Comparison of ENCODE assay signal across 16 cellular contexts in the genomic region with DNA sequence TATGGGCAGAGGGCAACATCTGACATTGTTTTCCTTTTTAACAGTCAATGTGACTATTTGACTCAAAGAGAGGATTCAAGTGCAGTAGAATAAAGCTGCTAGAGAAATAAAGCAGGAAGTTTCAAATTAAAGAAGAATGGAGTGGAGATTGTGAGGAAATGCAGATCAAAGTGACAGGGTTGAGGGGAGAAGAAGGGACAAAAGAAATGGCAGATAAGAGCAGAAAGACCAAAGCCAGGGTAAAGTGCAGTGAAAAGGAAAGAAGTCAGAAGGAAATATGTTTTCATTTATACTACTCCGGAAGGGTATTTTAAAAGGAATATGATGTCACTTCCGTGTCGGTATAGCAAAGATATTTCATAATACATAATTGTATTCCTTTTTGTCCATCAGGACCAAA.
DNase-seq lines count a peak whose midpoint lies in the region; ATAC-seq and TF ChIP-seq lines count a peak whose summit lies in the region.
"Had no signal": no experiment of that assay in that cellular context is flagged by ENCODE, and none has a peak within 500 bp of the region (broad histone marks: within the 10 kb centered on the region; RNA-seq: fewer than 3 reads in every experiment).

No MANE protein-coding gene starts in this region.

- ATAC-seq in activated T-cell treated with anti-CD3 and anti-CD28 coated beads, Interleukin-2, amount 50 U/mL, for 4 hours = no peak
- ATAC-seq in T-cell (replicated peaks in 1 of 4) = no peak
- ATAC-seq in natural killer cell = no peak
- ATAC-seq: K562 had no signal

- H3K4me3 Mint-ChIP-seq in activated T-cell treated with anti-CD3 and anti-CD28 coated beads, Interleukin-2, amount 50 U/mL, for 4 hours = peak overlapping the region; percentile 22
- no peak overlapping the region for H3K4me3 Mint-ChIP-seq in T-cell
- H3K4me3 Mint-ChIP-seq in natural killer cell = peak overlapping the region; percentile 0
- H3K4me3 Mint-ChIP-seq: CD4-positive, alpha-beta T cell had no signal

- peak overlapping the region in 10 of 11 experiments; percentile 5 to 59 (median 42); a peak in 13 of 22 replicates for H3K4me2 ChIP-seq in BLaER1 treated with 17β-estradiol and CSF1 and Interleukin-3, amounts not matched to agents 10 nM and 100 nM

- DNase-seq in activated T-cell treated with anti-CD3 and anti-CD28 coated beads, Interleukin-2, amount 50 U/mL, for 4 hours = no peak
- DNase-seq in activated T-cell treated with anti-CD3 and anti-CD28 coated beads, Interleukin-2, amount 50 U/mL, for 48 hours = no peak
- DNase-seq in T-cell (no peak), natural killer cell (no peak), T1000 (lab: John Stamatoyannopoulos, UW) (no peak), iPS-NIHi11 (ENCODE audit: low spot score) (no peak), germinal center (ENCODE audit: low spot score) (no peak)
- DNase-seq: CD4-positive, alpha-beta T cell; DMS 273 treated with DMSO at 0.1 percent for 48 hours; NCI-H1105 treated with DMSO at 0.1 percent for 48 hours; NCI-H187; NCI-H2171; NCI-H446 treated with DMSO at 0.1 percent for 48 hours; NCI-H748 treated with DMSO at 0.1 percent for 48 hours had no signal

- peaks cover 3% of the 10 kb centered on the region for H3K4me1 Mint-ChIP-seq in activated T-cell treated with anti-CD3 and anti-CD28 coated beads, Interleukin-2, amount 50 U/mL, for 4 hours (ENCODE audit: low read depth)
- H3K4me1 Mint-ChIP-seq in T-cell (peaks cover 6 to 8% (median 6%) of the 10 kb centered on the region in 3 donors), natural killer cell (peaks cover 15 to 16% of the 10 kb centered on the region in 2 donors)

- H3K9me3 ChIP-seq in BLaER1 treated with 17β-estradiol and CSF1 and Interleukin-3, amounts not matched to agents 10 nM and 100 nM (replicated peaks in 1 of 11) = peaks cover 0 to 11% (median 5%) of the 10 kb centered on the region in 11 experiments; a peak in 7 of 22 replicates

- peak overlapping the region in 2 of 11 experiments; percentile 17 to 22; a peak in 1 of 22 replicates for H3K27ac ChIP-seq in BLaER1 treated with 17β-estradiol and CSF1 and Interleukin-3, amounts not matched to agents 10 nM and 100 nM

- no peaks in the 10 kb centered on the region for H4K20me1 ChIP-seq in BLaER1 treated with 17β-estradiol and CSF1 and Interleukin-3, amounts not matched to agents 10 nM and 100 nM

- CTCF ChIA-PET in T-cell (lab: Charles Lee) = no interaction called here

- peaks cover 4% of the 10 kb centered on the region for H3K9me3 Mint-ChIP-seq in activated T-cell treated with anti-CD3 and anti-CD28 coated beads, Interleukin-2, amount 50 U/mL, for 4 hours
- peaks cover 0 to 4% (median 0%) of the 10 kb centered on the region in 3 donors for H3K9me3 Mint-ChIP-seq in T-cell
- no peaks in the 10 kb centered on the region for H3K9me3 Mint-ChIP-seq in natural killer cell

- H3K36me3 Mint-ChIP-seq in activated T-cell treated with anti-CD3 and anti-CD28 coated beads, Interleukin-2, amount 50 U/mL, for 4 hours (ENCODE audit: insufficient read depth) = no peaks in the 10 kb centered on the region
- no peaks in the 10 kb centered on the region for H3K36me3 Mint-ChIP-seq in T-cell
- H3K36me3 Mint-ChIP-seq in natural killer cell = no peaks in the 10 kb centered on the region

- no peak overlapping the region for H3K4me3 ChIP-seq in BLaER1 treated with 17β-estradiol and CSF1 and Interleukin-3, amounts not matched to agents 10 nM and 100 nM
- H3K4me3 ChIP-seq: K562 had no signal

- peak overlapping the region; percentile 0 to 9 for H3K27ac Mint-ChIP-seq in T-cell
- H3K27ac Mint-ChIP-seq in natural killer cell = no peak overlapping the region
- H3K27ac Mint-ChIP-seq: CD4-positive, alpha-beta T cell had no signal

- POLR2A ChIA-PET in T-cell (lab: Charles Lee) = no interaction called here

- H3K4me1 ChIP-seq in BLaER1 treated with 17β-estradiol and CSF1 and Interleukin-3, amounts not matched to agents 10 nM and 100 nM = peaks cover 12 to 29% (median 23%) of the 10 kb centered on the region in 10 experiments; a peak in 19 of 20 replicates

- no peaks in the 10 kb centered on the region for H3K27me3 ChIP-seq in BLaER1 treated with 17β-estradiol and CSF1 and Interleukin-3, amounts not matched to agents 10 nM and 100 nM

- peaks cover 5% of the 10 kb centered on the region for H3K27me3 Mint-ChIP-seq in activated T-cell treated with anti-CD3 and anti-CD28 coated beads, Interleukin-2, amount 50 U/mL, for 4 hours (ENCODE audit: low read depth)
- peaks cover 25 to 27% of the 10 kb centered on the region in 2 donors for H3K27me3 Mint-ChIP-seq in T-cell
- H3K27me3 Mint-ChIP-seq in natural killer cell (ENCODE audit: low read depth in 2 of 2) = peaks cover 0 to 2% of the 10 kb centered on the region in 2 donors

- TF ChIP-seq CTCF in natural killer cell (IDR thresholded peaks at IDR 0.05) = no peak

- no peak overlapping the region for H3K9ac ChIP-seq in BLaER1 treated with 17β-estradiol and CSF1 and Interleukin-3, amounts not matched to agents 10 nM and 100 nM

- H3K36me3 ChIP-seq in BLaER1 treated with 17β-estradiol and CSF1 and Interleukin-3, amounts not matched to agents 10 nM and 100 nM = no peaks in the 10 kb centered on the region

- intact Hi-C loops in natural killer cell (cut with micrococcal nuclease) = no loop called here

Comparison
In these comparisons a context has a peak if more than half of its experiments do, and no peak if none do; other contexts are left out.
1. H3K4me3 Mint-ChIP-seq: peak in activated T-cell treated with anti-CD3 and anti-CD28 coated beads, Interleukin-2, amount 50 U/mL, for 4 hours (single experiment) and natural killer cell (single experiment); none in T-cell (0 of 3).
2. H3K27ac Mint-ChIP-seq: peak in T-cell (2 of 2); none in natural killer cell (0 of 2).